In the genomic region with DNA sequence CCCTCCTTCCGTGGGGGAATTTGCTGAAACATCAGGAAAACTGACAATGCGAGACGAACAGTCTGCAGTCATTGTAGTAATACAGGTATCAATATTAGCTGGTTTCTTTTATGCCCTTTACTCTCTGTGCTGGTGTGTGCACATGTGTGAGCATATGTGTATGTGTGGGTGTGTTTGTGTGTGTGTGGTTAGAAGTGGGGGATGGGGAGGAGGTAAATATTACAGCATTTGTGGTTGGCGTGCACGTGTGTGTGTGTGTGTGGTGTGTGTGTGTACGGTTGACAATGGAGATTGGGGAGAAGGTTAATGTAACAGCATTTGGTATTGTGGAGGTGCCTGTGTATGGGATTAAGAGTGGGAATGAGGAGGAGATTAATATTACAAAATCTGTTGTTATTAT, we compare ENCODE assay signal across 38 cellular contexts.
"Had no signal": no experiment of that assay in that cellular context is flagged by ENCODE, and none has a peak within 500 bp of the region (broad histone marks: within the 10 kb centered on the region; RNA-seq: fewer than 3 reads in every experiment).

No MANE protein-coding gene starts in this region.

- H3K9me3 ChIP-seq: MG63, Peyer's patch, SJSA1, SK-N-SH had no signal

- H3K36me3 Mint-ChIP-seq: activated naive CD8-positive, alpha-beta T cell treated with anti-CD3 and anti-CD28 coated beads for 36 hours; T-cell had no signal

- H3K27ac ChIP-seq: brain microvascular endothelial cell, Peyer's patch, SJSA1, VCaP had no signal

- H3K9me3 Mint-ChIP-seq: activated CD4-positive, alpha-beta T cell treated with anti-CD3 and anti-CD28 coated beads, Interleukin-2, amount 10 ng/mL, durations not matched to agents 24 days and 14 days; activated CD8-positive, alpha-beta T cell treated with anti-CD3 and anti-CD28 coated beads for 36 hours; activated naive CD8-positive, alpha-beta T cell treated with anti-CD3 and anti-CD28 coated beads for 36 hours; activated T-cell treated with anti-CD3 and anti-CD28 coated beads, Interleukin-2, amount 50 U/mL, for 72 hours; activated T-helper 17 cell treated with anti-CD3 and anti-CD28 coated beads, Interleukin-2, amount 50 U/mL, for 72 hours; T-cell had no signal

- H3K27ac Mint-ChIP-seq: activated CD4-positive, alpha-beta T cell treated with anti-CD3 and anti-CD28 coated beads, Interleukin-2, amount 10 ng/mL, durations not matched to agents 24 days and 14 days; activated CD8-positive, alpha-beta T cell treated with anti-CD3 and anti-CD28 coated beads for 36 hours; activated naive CD8-positive, alpha-beta T cell treated with anti-CD3 and anti-CD28 coated beads for 36 hours; activated T-cell treated with anti-CD3 and anti-CD28 coated beads, Interleukin-2, amount 50 U/mL, for 72 hours; activated T-helper 17 cell treated with anti-CD3 and anti-CD28 coated beads, Interleukin-2, amount 50 U/mL, for 72 hours; T-cell had no signal

- H3K4me3 Mint-ChIP-seq: activated CD4-positive, alpha-beta T cell treated with anti-CD3 and anti-CD28 coated beads, Interleukin-2, amount 10 ng/mL, durations not matched to agents 24 days and 14 days; activated CD8-positive, alpha-beta T cell treated with anti-CD3 and anti-CD28 coated beads for 36 hours; activated naive CD8-positive, alpha-beta T cell treated with anti-CD3 and anti-CD28 coated beads for 36 hours; activated T-cell treated with anti-CD3 and anti-CD28 coated beads, Interleukin-2, amount 50 U/mL, for 72 hours; activated T-helper 17 cell treated with anti-CD3 and anti-CD28 coated beads, Interleukin-2, amount 50 U/mL, for 72 hours; T-cell had no signal

- H3K36me3 ChIP-seq: brain microvascular endothelial cell, MG63, Peyer's patch, SJSA1 had no signal

- ATAC-seq: activated CD8-positive, alpha-beta T cell treated with anti-CD3 and anti-CD28 coated beads for 36 hours; activated T-cell treated with anti-CD3 and anti-CD28 coated beads, Interleukin-2, amount 50 U/mL, for 72 hours; activated T-helper 17 cell treated with anti-CD3 and anti-CD28 coated beads, Interleukin-2, amount 50 U/mL, for 72 hours; PC-3; T-cell had no signal

- H3K4me1 Mint-ChIP-seq: activated CD4-positive, alpha-beta T cell treated with anti-CD3 and anti-CD28 coated beads, Interleukin-2, amount 10 ng/mL, durations not matched to agents 24 days and 14 days; activated naive CD8-positive, alpha-beta T cell treated with anti-CD3 and anti-CD28 coated beads for 36 hours; activated T-helper 17 cell treated with anti-CD3 and anti-CD28 coated beads, Interleukin-2, amount 50 U/mL, for 72 hours; T-cell had no signal

- DNase-seq: activated CD4-positive, alpha-beta T cell treated with anti-CD3 and anti-CD28 coated beads, Interleukin-2, amount 10 ng/mL, durations not matched to agents 24 days and 14 days; activated CD4-positive, alpha-beta T cell treated with anti-CD3 and anti-CD28 coated beads, Interleukin-2, amount 50 U/mL, for 4 hours; activated CD4-positive, CD25-positive, alpha-beta regulatory T cell; activated CD8-positive, alpha-beta T cell treated with anti-CD3 and anti-CD28 coated beads for 36 hours; activated effector memory CD4-positive, alpha-beta T cell treated with anti-CD3 and anti-CD28 coated beads, Interleukin-2, amount 50 U/mL, for 16 hours; activated naive CD4-positive, alpha-beta T cell; activated naive CD4-positive, alpha-beta T cell treated with anti-CD3 and anti-CD28 coated beads, Interleukin-2, amount 50 U/mL, for 16 hours; activated naive CD8-positive, alpha-beta T cell treated with anti-CD3 and anti-CD28 coated beads for 36 hours; activated T-cell treated with anti-CD3 and anti-CD28 coated beads, Interleukin-2, amount 50 U/mL, for 1 hour; activated T-cell treated with anti-CD3 and anti-CD28 coated beads, Interleukin-2, amount 50 U/mL, for 72 hours; amniotic stem cell; aorta; brain microvascular endothelial cell; central memory CD4-positive, alpha-beta T cell; Kasumi-1; MG63; NCI-H1048; NCI-H1105 treated with DMSO at 0.1 percent for 48 hours; NCI-H1436; NCI-H1694; NCI-H2029; NCI-H2107; NCI-H2171; NCI-H510A; NCI-H526; NCI-H748 treated with DMSO at 0.1 percent for 48 hours; NK-92 treated with Interleukin-12 subunit alpha and Interleukin-12 subunit beta, amount 100 ng/mL, for 24 hours; PC-3; Peyer's patch; RPMI8226; SHP77 treated with DMSO at 0.1 percent for 48 hours; SK-N-SH; T-cell; T-helper 2 cell; T-helper 9 cell had no signal

- H3K27me3 ChIP-seq: brain microvascular endothelial cell, Peyer's patch, SJSA1 had no signal

- H3K4me1 ChIP-seq: Peyer's patch, SJSA1 had no signal

- H3K4me2 ChIP-seq: SK-N-SH had no signal

- H3K9ac ChIP-seq: SK-N-SH had no signal

- H3K4me3 ChIP-seq: MG63, Peyer's patch, SJSA1 had no signal
